ENCODE assay signal across 1 cellular context in genomic region chr14:77457522-77458248, GRCh38.
A peak's percentile ranks its signal among the peaks of the same experiment; 100 is the strongest.
TF ChIP-seq lines count a peak whose summit lies in the region.

Gene AHSA1 (plus strand): TSS chr14:77458093. CDS start chr14:77458190, 97 bp downstream.
Gene VIPAS39 (minus strand): TSS chr14:77457601. CDS start chr14:77454102, 3,499 bp downstream.

TF ChIP-seq in HepG2, 621 proteins besides CTCF, POLR2A, EP300 and RAD21 (continued from another document and continues in another):
- no peak for TF ChIP-seq ZSCAN5A (CRISPR knock-in tag; IDR thresholded peaks at IDR 0.05; ENCODE audit: borderline replicate concordance)
- peak; percentile 82; the same call in 1 of the 2 replicates for TF ChIP-seq ZNF446 (CRISPR knock-in tag; IDR thresholded peaks at IDR 0.05)
- no peak for TF ChIP-seq ZNF431 (CRISPR knock-in tag; IDR thresholded peaks at IDR 0.05; ENCODE audit: borderline replicate concordance, low read depth)
- no peak for TF ChIP-seq ZNF276 (CRISPR knock-in tag; IDR thresholded peaks at IDR 0.05; ENCODE audit: low read depth)
- TF ChIP-seq MLX (CRISPR knock-in tag; IDR thresholded peaks at IDR 0.05) = no peak
- no peak for TF ChIP-seq ZNF800 (CRISPR knock-in tag; IDR thresholded peaks at IDR 0.05)
- no peak for TF ChIP-seq CEBPG (CRISPR knock-in tag; IDR thresholded peaks at IDR 0.05)
- no peak for TF ChIP-seq GPBP1L1 (CRISPR knock-in tag; IDR thresholded peaks at IDR 0.05)
- TF ChIP-seq ATF7-NPFF (CRISPR knock-in tag; IDR thresholded peaks at IDR 0.05; ENCODE audit: low read depth) = no peak; the same call in 1 of the 2 replicates
- TF ChIP-seq ZNF382 (CRISPR knock-in tag; IDR thresholded peaks at IDR 0.05; ENCODE audit: borderline replicate concordance) = no peak
- TF ChIP-seq ARNT2 (CRISPR knock-in tag; IDR thresholded peaks at IDR 0.05; ENCODE audit: low read depth) = no peak
- no peak for TF ChIP-seq ZNF503 (CRISPR knock-in tag; IDR thresholded peaks at IDR 0.05)
- TF ChIP-seq ZNF362 (CRISPR knock-in tag; IDR thresholded peaks at IDR 0.05; ENCODE audit: borderline replicate concordance) = no peak
- no peak for TF ChIP-seq HMG20A (CRISPR knock-in tag; IDR thresholded peaks at IDR 0.05; ENCODE audit: borderline replicate concordance)
- TF ChIP-seq ZNF256 (CRISPR knock-in tag; conservative IDR thresholded peaks at IDR 0.05) = no peak
- TF ChIP-seq BRCA1 (CRISPR knock-in tag; IDR thresholded peaks at IDR 0.05) = no peak
- TF ChIP-seq HHEX (CRISPR knock-in tag; IDR thresholded peaks at IDR 0.05) = 0 out of 2 replicates have a peak, but pooled peaks have one; percentile 50
- TF ChIP-seq ZNF639 (CRISPR knock-in tag; conservative IDR thresholded peaks at IDR 0.05) = no peak
- TF ChIP-seq ZNF367 (CRISPR knock-in tag; IDR thresholded peaks at IDR 0.05; ENCODE audit: borderline replicate concordance) = no peak
- TF ChIP-seq GATAD2A (CRISPR knock-in tag; IDR thresholded peaks at IDR 0.05) = no peak
- peak; percentile 93 for TF ChIP-seq POLR2G (IDR thresholded peaks at IDR 0.05; ENCODE audit: low read depth, low read length)
- TF ChIP-seq TAF1 (CRISPR knock-in tag; IDR thresholded peaks at IDR 0.05) = peak; percentile 85
- TF ChIP-seq ZBTB40 (IDR thresholded peaks at IDR 0.05) = peak; percentile 94
- no peak for TF ChIP-seq ZBTB40 (CRISPR knock-in tag; IDR thresholded peaks at IDR 0.05)
- TF ChIP-seq PRDM10 (CRISPR knock-in tag; IDR thresholded peaks at IDR 0.05; ENCODE audit: low read depth) = 0 out of 2 replicates have a peak, but pooled peaks have one; percentile 12
- peak; percentile 38; the same call in 1 of the 2 replicates for TF ChIP-seq ZNF839 (CRISPR knock-in tag; IDR thresholded peaks at IDR 0.05; ENCODE audit: borderline replicate concordance)
- TF ChIP-seq ATM (IDR thresholded peaks at IDR 0.05; ENCODE audit: borderline replicate concordance) = no peak
